Comparison of ENCODE assay signal across 7 cellular contexts in the genomic region with DNA sequence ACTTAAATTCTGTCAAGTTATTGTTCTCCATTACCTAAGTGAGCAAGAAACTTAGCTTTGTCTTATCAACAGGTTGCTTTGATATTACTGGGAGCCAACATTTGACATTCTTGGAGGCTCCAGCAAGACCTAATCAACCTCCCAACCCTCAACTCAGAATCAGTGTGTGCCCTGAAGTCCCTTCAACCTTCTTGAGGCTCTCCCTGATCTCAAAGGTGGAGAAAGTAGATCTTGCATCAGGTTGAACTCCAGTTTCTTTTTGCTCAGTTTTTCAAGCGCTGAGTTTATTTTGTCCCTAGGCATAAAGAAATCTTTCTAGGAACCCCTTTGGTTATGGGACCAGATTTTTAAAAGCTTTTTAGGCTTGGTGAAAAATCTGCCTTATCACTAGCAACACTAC. TPM values are rescaled to one million over a fixed set of nuclear protein-coding genes. Genes with fewer than 3 reads are reported as not detected.
DNase-seq lines count a peak whose midpoint lies in the region; ATAC-seq, FAIRE-seq and TF ChIP-seq lines count a peak whose summit lies in the region.

No MANE protein-coding gene starts in this region.

- H3K4me1 ChIP-seq in small intestine (ENCODE audit: control insufficient read depth in 2 of 2, insufficient read depth in 1 of 2, low read depth in 1 of 2, low read length in 1 of 2): peaks cover 0 to 2% of the 10 kb centered on the region in 2 donors

- H3K9me3 ChIP-seq in small intestine (ENCODE audit: control insufficient read depth, low read depth): no peaks in the 10 kb centered on the region

- peaks cover 0 to 2% of the 10 kb centered on the region in 2 donors for H3K36me3 ChIP-seq in small intestine (ENCODE audit: control insufficient read depth in 2 of 2, insufficient read depth in 2 of 2, low read length in 2 of 2)

- H3K4me3 ChIP-seq in HFF-Myc (replicated peaks; ENCODE audit: low read depth, low read length) (peak overlapping the region; percentile 51), fibroblast of mammary gland (ENCODE audit: control insufficient read depth, low read depth, low read length) (peak overlapping the region; percentile 61), small intestine (ENCODE audit: low read depth in 1 of 2, low read length in 2 of 2) (peak overlapping the region in 1 of 2 donors; percentile 56)

- FAIRE-seq in small intestine (lab: Jason Lieb, UNC): no peak

- peak overlapping the region; percentile 62 to 70 for H3K27ac ChIP-seq in small intestine (ENCODE audit: low read depth in 1 of 2, low read length in 1 of 2)

- no peak for DNase-seq in HFF-Myc (ENCODE audit: extremely low read depth, low read depth)
- peak; percentile 6 for DNase-seq in SW480 (ENCODE audit: low spot score)
- DNase-seq in fibroblast of mammary gland (ENCODE audit: low read depth): no peak
- DNase-seq in small intestine: peak; percentile 12
- no peak for DNase-seq in activated effector memory CD4-positive, alpha-beta T cell treated with Interleukin-2 at 50 U/mL for 16 hours

- 65 to 86% (median 86%) methylated on average over 1 of the region's 1 CpG for WGBS in small intestine, 3 donors

- TF ChIP-seq CTCF in HFF-Myc (IDR thresholded peaks at IDR 0.05; ENCODE audit: low read depth, low read length, missing control alignments) (no peak), fibroblast of mammary gland (conservative IDR thresholded peaks at IDR 0.05; ENCODE audit: control insufficient read depth, insufficient read depth, low read depth, low read length) (no peak)

- no peak for ATAC-seq in GM19035 (IDR thresholded peaks at IDR 0.05; ENCODE audit: unreplicated experiment)
- no peak for ATAC-seq in GM21423 (IDR thresholded peaks at IDR 0.05; ENCODE audit: unreplicated experiment)

- no peaks in the 10 kb centered on the region for H3K27me3 ChIP-seq in small intestine (ENCODE audit: control insufficient read depth in 2 of 2, insufficient read depth in 2 of 2, low read length in 2 of 2)

RNA-seq across cellular contexts. Expression of a gene that starts 1.4 kb away (rescaled TPM):
- polyA plus RNA-seq in small intestine: 10 to 100 TPM; 16.2 to 19.5 (median 17.9) TPM

RNA-seq across cellular contexts. Expression of a gene that starts 27.8 kb away (rescaled TPM):
- polyA plus RNA-seq in small intestine: 10 to 100 TPM; 12.2 to 23.8 (median 21.0) TPM

RNA-seq across cellular contexts. Expression of a gene that starts 37.1 kb away (rescaled TPM):
- 1 to 10 TPM in 1 of 3 donors, under 1 TPM in 2; 0.54 to 5.9 (median 0.89) TPM for polyA plus RNA-seq in small intestine

RNA-seq across cellular contexts. Expression of a gene that starts 58.0 kb away (rescaled TPM):
- not detected for polyA plus RNA-seq in small intestine

Comparison
In these comparisons a context has a peak if more than half of its experiments do, and no peak if none do; other contexts are left out.
1. DNase-seq: peak in SW480 (single experiment) and small intestine (single experiment); none in HFF-Myc (single experiment), fibroblast of mammary gland (single experiment) and activated effector memory CD4-positive, alpha-beta T cell treated with Interleukin-2 at 50 U/mL for 16 hours (single experiment).